In genomic region chr22:19002684-19003038, GRCh38 we compare ENCODE assay signal across 20 cellular contexts.
DNase-seq lines count a peak whose midpoint lies in the region; ATAC-seq and TF ChIP-seq lines count a peak whose summit lies in the region.
"Had no signal": no experiment of that assay in that cellular context is flagged by ENCODE, and none has a peak within 500 bp of the region (broad histone marks: within the 10 kb centered on the region; RNA-seq: fewer than 3 reads in every experiment).

No MANE protein-coding gene starts in this region.

- H3K36me3 Mint-ChIP-seq in glutamatergic neuron (ENCODE audit: unreplicated experiment): no peaks in the 10 kb centered on the region
- no peaks in the 10 kb centered on the region for H3K36me3 Mint-ChIP-seq in T-helper 2 cell treated with Interferon-gamma antibody and Interleukin-4, amounts not matched to agents 5 μg/mL and 100 μg/mL, for 36 hours (ENCODE audit: low read depth)
- H3K36me3 Mint-ChIP-seq: CD14-positive monocyte; CD8-positive, alpha-beta memory T cell had no signal

- H3K4me1 ChIP-seq in BE2C: no peaks in the 10 kb centered on the region; the same call in 1 of the 2 replicates
- H3K4me1 ChIP-seq: SJSA1 had no signal

- peaks cover 7% of the 10 kb centered on the region for H3K4me1 Mint-ChIP-seq in glutamatergic neuron (ENCODE audit: low read depth, unreplicated experiment)
- no peaks in the 10 kb centered on the region for H3K4me1 Mint-ChIP-seq in T-helper 2 cell treated with Interferon-gamma antibody and Interleukin-4, amounts not matched to agents 5 μg/mL and 100 μg/mL, for 36 hours (ENCODE audit: low read depth)
- H3K4me1 Mint-ChIP-seq: B cell; CD8-positive, alpha-beta memory T cell; GM23338; IgD-negative memory B cell had no signal

- H3K9me3 ChIP-seq in BE2C (no peaks in the 10 kb centered on the region), WERI-Rb-1 (ENCODE audit: severe bottlenecking) (no peaks in the 10 kb centered on the region)
- H3K9me3 ChIP-seq: SJSA1 had no signal

- peak; percentile 46 for DNase-seq in NCI-H2227 treated with DMSO at 0.1 percent for 48 hours (lab: John Stamatoyannopoulos, UW)
- no peak for DNase-seq in NCI-H2227 (lab: John Stamatoyannopoulos, UW; ENCODE audit: unreplicated experiment)
- no peak for DNase-seq in BE2C
- no peak for DNase-seq in WERI-Rb-1
- DNase-seq in glutamatergic neuron: no peak
- DNase-seq in T-helper 2 cell treated with Interferon-gamma antibody and Interleukin-4, amounts not matched to agents 5 μg/mL and 100 μg/mL, for 36 hours (ENCODE audit: low spot score): no peak
- DNase-seq: CD8-positive, alpha-beta memory T cell; GDM1; H9; HFFc6; NCI-H446 treated with DMSO at 0.1 percent for 48 hours; NCI-H526 treated with DMSO at 0.1 percent for 48 hours had no signal

- H3K27ac ChIP-seq in WERI-Rb-1: peak overlapping the region; percentile 37; the same call in 1 of the 2 replicates
- H3K27ac ChIP-seq: 22Rv1, SJSA1 had no signal

- no peaks in the 10 kb centered on the region for H3K9me3 Mint-ChIP-seq in glutamatergic neuron (ENCODE audit: unreplicated experiment)
- no peaks in the 10 kb centered on the region for H3K9me3 Mint-ChIP-seq in T-helper 2 cell treated with Interferon-gamma antibody and Interleukin-4, amounts not matched to agents 5 μg/mL and 100 μg/mL, for 36 hours
- H3K9me3 Mint-ChIP-seq: GM23338, H9, HFFc6 had no signal

- TF ChIP-seq CTCF in BE2C (IDR thresholded peaks at IDR 0.05; ENCODE audit: low read depth, low read length) (no peak), WERI-Rb-1 (IDR thresholded peaks at IDR 0.05; ENCODE audit: low read depth, low read length) (no peak), glutamatergic neuron (IDR thresholded peaks at IDR 0.05; ENCODE audit: partially characterized antibody, unreplicated experiment) (no peak)

- H3K36me3 ChIP-seq in BE2C (no peaks in the 10 kb centered on the region), WERI-Rb-1 (no peaks in the 10 kb centered on the region)
- H3K36me3 ChIP-seq: SJSA1 had no signal

- H3K27ac Mint-ChIP-seq in glutamatergic neuron (ENCODE audit: unreplicated experiment): peak overlapping the region; percentile 82
- no peak overlapping the region for H3K27ac Mint-ChIP-seq in T-helper 2 cell treated with Interferon-gamma antibody and Interleukin-4, amounts not matched to agents 5 μg/mL and 100 μg/mL, for 36 hours
- H3K27ac Mint-ChIP-seq: B cell; CD14-positive monocyte; CD8-positive, alpha-beta memory T cell; GM23338; H9; HFFc6; IgD-negative memory B cell had no signal

- peaks cover 3% of the 10 kb centered on the region for H3K27me3 Mint-ChIP-seq in glutamatergic neuron (ENCODE audit: unreplicated experiment)
- peaks cover 29% of the 10 kb centered on the region for H3K27me3 Mint-ChIP-seq in T-helper 2 cell treated with Interferon-gamma antibody and Interleukin-4, amounts not matched to agents 5 μg/mL and 100 μg/mL, for 36 hours (ENCODE audit: low read depth)

- peak overlapping the region; percentile 70 for H3K4me3 Mint-ChIP-seq in glutamatergic neuron (ENCODE audit: unreplicated experiment)
- no peak overlapping the region for H3K4me3 Mint-ChIP-seq in T-helper 2 cell treated with Interferon-gamma antibody and Interleukin-4, amounts not matched to agents 5 μg/mL and 100 μg/mL, for 36 hours
- H3K4me3 Mint-ChIP-seq: B cell; CD14-positive monocyte; CD8-positive, alpha-beta memory T cell; GM23338; H9; HFFc6 had no signal

- no peak for ATAC-seq in HG03439 (IDR thresholded peaks at IDR 0.05; ENCODE audit: unreplicated experiment)
- ATAC-seq: GM12878, GM23338 had no signal

- H3K27me3 ChIP-seq in BE2C (no peaks in the 10 kb centered on the region), WERI-Rb-1 (ENCODE audit: insufficient read depth, low read depth, severe bottlenecking) (no peaks in the 10 kb centered on the region)

- H3K4me3 ChIP-seq in BE2C (ENCODE audit: low read depth, low read length): peak overlapping the region; percentile 37
- peak overlapping the region; percentile 21; the same call in 1 of the 2 replicates for H3K4me3 ChIP-seq in WERI-Rb-1 (ENCODE audit: low read depth, low read length)
- H3K4me3 ChIP-seq: GM12878, GM23338, SJSA1 had no signal
